Comparison of ENCODE assay signal across 22 cellular contexts in the genomic region with DNA sequence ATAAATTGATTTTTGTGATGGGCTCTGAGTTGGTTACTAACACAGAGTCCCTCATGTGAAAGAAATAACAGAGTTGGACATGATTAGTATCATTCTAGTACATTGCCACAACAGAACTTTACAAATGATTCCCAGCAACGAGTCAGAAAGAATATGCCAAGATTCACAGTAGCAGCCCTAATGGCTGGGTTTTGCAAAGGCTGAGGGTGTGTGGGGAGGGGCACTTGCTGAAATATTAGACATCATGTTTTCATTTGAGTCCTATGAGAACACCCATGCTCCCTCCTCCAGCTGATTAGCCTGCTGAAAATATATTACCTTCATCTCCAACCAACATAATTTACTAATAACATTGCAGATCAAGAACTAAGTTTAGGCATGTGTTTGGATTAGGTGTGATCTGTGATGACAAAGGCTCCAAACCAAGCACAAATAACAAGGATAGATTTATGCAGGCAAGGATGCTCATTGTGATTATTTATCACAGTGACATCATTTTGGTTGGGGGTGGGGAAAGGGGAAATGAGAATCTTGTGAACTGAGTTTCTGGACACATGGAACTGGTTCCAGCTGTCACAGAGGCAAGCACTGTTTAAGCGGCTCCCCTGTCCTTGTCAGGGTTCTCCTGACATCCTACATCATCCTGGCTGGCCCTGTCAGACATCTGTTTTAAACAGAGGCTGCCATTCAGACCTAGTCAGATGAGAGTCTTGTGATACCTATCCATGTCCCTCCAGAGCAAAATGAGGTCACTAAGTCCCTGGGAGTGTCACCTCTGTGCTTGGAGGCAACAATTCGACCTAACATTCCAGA.
DNase-seq lines count a peak whose midpoint lies in the region; ATAC-seq and TF ChIP-seq lines count a peak whose summit lies in the region.
"Had no signal": no experiment of that assay in that cellular context is flagged by ENCODE, and none has a peak within 500 bp of the region (broad histone marks: within the 10 kb centered on the region; RNA-seq: fewer than 3 reads in every experiment).

No MANE protein-coding gene starts in this region.

- intact Hi-C loops in Right ventricle myocardium inferior (cut with DNase I) (loop anchor here (10.0 kb wide), 1 partner anchor 509 kb away; no protein-coding TSS in a partner anchor), cardiac septum (cut with DNase I) (no loop called here), left ventricle myocardium inferior (cut with micrococcal nuclease) (loop anchor here (10.0 kb wide), 1 partner anchor 189 kb away; no protein-coding TSS in a partner anchor), vagina (cut with DNase I) (no loop called here)

- no peaks in the 10 kb centered on the region for H3K9me3 ChIP-seq in left ventricle myocardium inferior (replicated peaks)
- H3K9me3 ChIP-seq in vagina: no peaks in the 10 kb centered on the region
- H3K9me3 ChIP-seq in SK-N-SH: no peaks in the 10 kb centered on the region
- H3K9me3 ChIP-seq: BE2C, left lung, mucosa of descending colon had no signal

- H3K4me1 ChIP-seq in left ventricle myocardium inferior: peaks cover 36% of the 10 kb centered on the region
- peaks cover 13% of the 10 kb centered on the region for H3K4me1 ChIP-seq in vagina
- H3K4me1 ChIP-seq in SK-N-SH (ENCODE audit: control insufficient read depth in 1 of 2, insufficient read depth in 2 of 2, low read depth in 1 of 2, low read length in 1 of 2): no peaks in the 10 kb centered on the region; a peak in 2 of 4 replicates
- H3K4me1 ChIP-seq: BE2C, left lung had no signal

- POLR2A ChIA-PET in GM10248 (lab: Yijun Ruan, JAX) (no interaction called here), SK-N-SH (lab: Yijun Ruan, JAX) (no interaction called here)
- POLR2A ChIA-PET in activated CD4-positive, alpha-beta memory T cell treated with anti-CD3 and anti-CD28 coated beads, Interleukin-2, amount 10 ng/mL, durations not matched to agents 7 days and 5 days (lab: Charles Lee): no interaction called here

- no peak overlapping the region for H3K4me2 ChIP-seq in SK-N-SH

- H3K27me3 Mint-ChIP-seq in activated CD4-positive, alpha-beta memory T cell treated with anti-CD3 and anti-CD28 coated beads, Interleukin-2, amount 10 ng/mL, durations not matched to agents 7 days and 5 days: peaks cover 3% of the 10 kb centered on the region

- H3K27me3 ChIP-seq in left ventricle myocardium inferior (ENCODE audit: low read depth): no peaks in the 10 kb centered on the region
- H3K27me3 ChIP-seq in vagina: no peaks in the 10 kb centered on the region
- no peaks in the 10 kb centered on the region for H3K27me3 ChIP-seq in SK-N-SH (ENCODE audit: insufficient read depth)
- H3K27me3 ChIP-seq: BE2C, left lung had no signal

- H3K36me3 Mint-ChIP-seq in activated CD4-positive, alpha-beta memory T cell treated with anti-CD3 and anti-CD28 coated beads, Interleukin-2, amount 10 ng/mL, durations not matched to agents 7 days and 5 days (ENCODE audit: low read depth): no peaks in the 10 kb centered on the region
- H3K36me3 Mint-ChIP-seq: T-cell had no signal

- H3K36me3 ChIP-seq in left ventricle myocardium inferior (no peaks in the 10 kb centered on the region), vagina (no peaks in the 10 kb centered on the region), SK-N-SH (replicated peaks in 1 of 2; ENCODE audit: control insufficient read depth in 1 of 2, insufficient read depth in 2 of 2, low read length in 1 of 2) (no peaks in the 10 kb centered on the region)
- H3K36me3 ChIP-seq: BE2C, left lung had no signal

- no peaks in the 10 kb centered on the region for H4K20me1 ChIP-seq in SK-N-SH (ENCODE audit: insufficient read depth)

- H3K4me3 ChIP-seq in left ventricle myocardium inferior (no peak overlapping the region), vagina (no peak overlapping the region), SK-N-SH (ENCODE audit: low read depth in 2 of 2, low read length in 1 of 2) (no peak overlapping the region)
- H3K4me3 ChIP-seq: left lung, mucosa of descending colon had no signal

- H3K9ac ChIP-seq in SK-N-SH: no peak overlapping the region

- H3K9me2 ChIP-seq in SK-N-SH: no peaks in the 10 kb centered on the region

- no peaks in the 10 kb centered on the region for H3F3A ChIP-seq in SK-N-SH (replicated peaks; ENCODE audit: insufficient read depth)

- no peak for TF ChIP-seq RAD21 in SK-N-SH (IDR thresholded peaks at IDR 0.05; ENCODE audit: low read length)

- H2AFZ ChIP-seq in SK-N-SH (ENCODE audit: low read depth): no peak overlapping the region

- TF ChIP-seq POLR2A in vagina (IDR thresholded peaks at IDR 0.05): no peak

- TF ChIP-seq CTCF in left ventricle myocardium inferior (IDR thresholded peaks at IDR 0.05; ENCODE audit: borderline replicate concordance) (no peak), vagina (IDR thresholded peaks at IDR 0.05) (no peak), GM10248 (IDR thresholded peaks at IDR 0.05; ENCODE audit: control extremely low read depth, extremely low read depth, low read depth, missing control alignments) (no peak), SK-N-SH (IDR thresholded peaks at IDR 0.05) (no peak)

- no peaks in the 10 kb centered on the region for H3K9me3 Mint-ChIP-seq in activated CD4-positive, alpha-beta memory T cell treated with anti-CD3 and anti-CD28 coated beads, Interleukin-2, amount 10 ng/mL, durations not matched to agents 7 days and 5 days

- H3K4me3 Mint-ChIP-seq in activated CD4-positive, alpha-beta memory T cell treated with anti-CD3 and anti-CD28 coated beads, Interleukin-2, amount 10 ng/mL, durations not matched to agents 7 days and 5 days: no peak overlapping the region
- H3K4me3 Mint-ChIP-seq: T-cell had no signal

- CTCF ChIA-PET in GM10248 (lab: Yijun Ruan, JAX) (no interaction called here), SK-N-SH (lab: Yijun Ruan, JAX) (no interaction called here)
- CTCF ChIA-PET in activated CD4-positive, alpha-beta memory T cell treated with anti-CD3 and anti-CD28 coated beads, Interleukin-2, amount 10 ng/mL, durations not matched to agents 7 days and 5 days (lab: Charles Lee): no interaction called here

- peak; percentile 79 for ATAC-seq in Right ventricle myocardium inferior
- ATAC-seq: left lung, mucosa of descending colon, T-cell had no signal

- H3K79me2 ChIP-seq in SK-N-SH (ENCODE audit: insufficient read depth): no peaks in the 10 kb centered on the region

- H3K27ac ChIP-seq in left ventricle myocardium inferior (replicated peaks) (peak overlapping the region; percentile 81), vagina (peak overlapping the region; percentile 21), SK-N-SH (ENCODE audit: low read depth in 2 of 2, low read length in 1 of 2) (no peak overlapping the region)
- H3K27ac ChIP-seq: left lung had no signal

- H3K4me1 Mint-ChIP-seq in activated CD4-positive, alpha-beta memory T cell treated with anti-CD3 and anti-CD28 coated beads, Interleukin-2, amount 10 ng/mL, durations not matched to agents 7 days and 5 days: no peaks in the 10 kb centered on the region
- H3K4me1 Mint-ChIP-seq: T-cell had no signal

- no peak for TF ChIP-seq EP300 in SK-N-SH (IDR thresholded peaks at IDR 0.05; ENCODE audit: borderline replicate concordance in 1 of 2, low read depth in 1 of 2, low read length in 1 of 2)

- DNase-seq in Right ventricle myocardium inferior (ENCODE audit: missing footprints) (no peak), cardiac septum (ENCODE audit: low spot score) (no peak), left ventricle myocardium inferior (no peak), occipital lobe (lab: John Stamatoyannopoulos, UW) (peak; percentile 26), vagina (ENCODE audit: extremely low spot score in 2 of 2) (no peak), GM10248 (ENCODE audit: extremely low spot score) (no peak), SK-N-SH (no peak)
- DNase-seq in activated CD4-positive, alpha-beta memory T cell treated with anti-CD3 and anti-CD28 coated beads, Interleukin-2, amount 10 ng/mL, durations not matched to agents 7 days and 5 days: no peak
- DNase-seq: 8988T; activated CD4-positive, alpha-beta T cell treated with anti-CD3 and anti-CD28 coated beads, Interleukin-2, amount 50 U/mL, for 1 hour; activated CD8-positive, alpha-beta memory T cell treated with anti-CD3 and anti-CD28 coated beads, Interleukin-2, amount 50 U/mL, for 48 hours; activated gamma-delta T cell treated with Interleukin-2 at 50 U/mL for 16 hours; BE2C; foreskin fibroblast; GOT3; mucosa of descending colon; NCI-H1105 treated with DMSO at 0.1 percent for 48 hours; NCI-H2107; NCI-H510A; stimulated activated naive CD4-positive, alpha-beta T cell treated with Interleukin-2 at 50 U/mL for 16 hours; T-cell had no signal

- H3K27ac Mint-ChIP-seq in activated CD4-positive, alpha-beta memory T cell treated with anti-CD3 and anti-CD28 coated beads, Interleukin-2, amount 10 ng/mL, durations not matched to agents 7 days and 5 days: no peak overlapping the region
- H3K27ac Mint-ChIP-seq: T-cell had no signal

- 41% methylated on average over 3 of the region's 3 CpGs for WGBS in SK-N-SH (ENCODE audit: low lambda C conversion rate)

TF ChIP-seq in SK-N-SH, 30 proteins besides CTCF, POLR2A, EP300 and RAD21 (continues in another document):
- TF ChIP-seq, protein P1, sequence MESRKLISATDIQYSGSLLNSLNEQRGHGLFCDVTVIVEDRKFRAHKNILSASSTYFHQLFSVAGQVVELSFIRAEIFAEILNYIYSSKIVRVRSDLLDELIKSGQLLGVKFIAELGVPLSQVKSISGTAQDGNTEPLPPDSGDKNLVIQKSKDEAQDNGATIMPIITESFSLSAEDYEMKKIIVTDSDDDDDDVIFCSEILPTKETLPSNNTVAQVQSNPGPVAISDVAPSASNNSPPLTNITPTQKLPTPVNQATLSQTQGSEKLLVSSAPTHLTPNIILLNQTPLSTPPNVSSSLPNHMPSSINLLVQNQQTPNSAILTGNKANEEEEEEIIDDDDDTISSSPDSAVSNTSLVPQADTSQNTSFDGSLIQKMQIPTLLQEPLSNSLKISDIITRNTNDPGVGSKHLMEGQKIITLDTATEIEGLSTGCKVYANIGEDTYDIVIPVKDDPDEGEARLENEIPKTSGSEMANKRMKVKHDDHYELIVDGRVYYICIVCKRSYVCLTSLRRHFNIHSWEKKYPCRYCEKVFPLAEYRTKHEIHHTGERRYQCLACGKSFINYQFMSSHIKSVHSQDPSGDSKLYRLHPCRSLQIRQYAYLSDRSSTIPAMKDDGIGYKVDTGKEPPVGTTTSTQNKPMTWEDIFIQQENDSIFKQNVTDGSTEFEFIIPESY (IDR thresholded peaks at IDR 0.05; ENCODE audit: borderline replicate concordance, low read depth): no peak
- TF ChIP-seq, protein P2, sequence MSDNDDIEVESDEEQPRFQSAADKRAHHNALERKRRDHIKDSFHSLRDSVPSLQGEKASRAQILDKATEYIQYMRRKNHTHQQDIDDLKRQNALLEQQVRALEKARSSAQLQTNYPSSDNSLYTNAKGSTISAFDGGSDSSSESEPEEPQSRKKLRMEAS (IDR thresholded peaks at IDR 0.05; ENCODE audit: low read depth): no peak
- TF ChIP-seq RFX5 (IDR thresholded peaks at IDR 0.05; ENCODE audit: low read length) (no peak), SIN3A (IDR thresholded peaks at IDR 0.05; ENCODE audit: borderline replicate concordance, low read depth, low read length) (no peak)

Comparison
In these comparisons a context has a peak if more than half of its experiments do, and no peak if none do; other contexts are left out.
1. intact Hi-C loops: an anchor here in Right ventricle myocardium inferior (10.0 kb wide) and left ventricle myocardium inferior (10.0 kb wide); none called in cardiac septum and vagina.
2. H3K27ac ChIP-seq: peak in left ventricle myocardium inferior (single experiment) and vagina (single experiment); none in SK-N-SH (0 of 2).